In the genomic region with DNA sequence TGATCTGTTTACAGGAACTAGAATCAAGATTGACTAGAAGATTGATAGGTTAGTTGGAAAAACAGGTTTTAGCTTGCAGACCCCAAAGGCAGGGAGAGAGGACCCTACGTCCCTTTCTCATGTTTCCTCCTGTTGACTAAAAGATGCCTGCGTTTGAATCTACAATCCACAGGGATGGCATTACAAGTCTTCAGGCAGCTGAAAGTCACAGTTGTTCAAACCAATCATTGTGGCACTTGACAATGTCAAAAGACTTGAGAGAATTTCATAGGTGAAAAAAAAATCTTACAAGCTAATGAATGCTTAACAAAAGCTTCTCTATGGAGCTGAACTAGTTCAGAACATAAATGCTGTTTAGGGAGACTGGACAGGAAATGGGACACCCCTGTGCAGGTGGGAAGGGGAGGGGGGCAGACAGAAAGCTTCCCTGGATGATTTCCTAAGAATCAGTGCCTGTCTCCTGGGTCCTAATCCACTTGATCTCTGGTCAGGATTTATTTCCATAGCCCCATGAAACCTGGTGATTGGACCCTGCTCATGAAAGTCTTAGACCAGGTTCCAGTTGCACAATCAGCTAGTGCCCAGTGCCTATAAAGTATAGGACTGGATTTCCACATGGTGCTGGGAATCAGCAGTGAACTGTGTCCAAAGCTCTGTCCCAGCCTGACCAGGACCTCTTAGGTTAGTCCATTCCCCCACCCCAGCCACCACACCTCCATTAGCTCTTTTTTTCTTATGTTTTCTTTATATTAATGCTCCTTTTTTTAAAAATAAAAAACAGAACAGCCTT, we compare ENCODE assay signal across 24 cellular contexts.
DNase-seq lines count a peak whose midpoint lies in the region; ATAC-seq and TF ChIP-seq lines count a peak whose summit lies in the region.
"Had no signal": no experiment of that assay in that cellular context is flagged by ENCODE, and none has a peak within 500 bp of the region (broad histone marks: within the 10 kb centered on the region; RNA-seq: fewer than 3 reads in every experiment).

No MANE protein-coding gene starts in this region.

- intact Hi-C loops in psoas muscle (cut with DNase I): no loop called here
- intact Hi-C loops in dorsolateral prefrontal cortex (cut with DNase I): loop anchor here in 1 of 2 donors (5.0 kb wide), 1 partner anchor 39 kb away; no protein-coding TSS in a partner anchor

- ATAC-seq in left lobe of liver (peak; percentile 37), psoas muscle (peak; percentile 59 to 73 (median 66))
- ATAC-seq: Right ventricle myocardium inferior had no signal

- no peaks in the 10 kb centered on the region for H3K36me3 ChIP-seq in SJCRH30
- H3K36me3 ChIP-seq in psoas muscle (ENCODE audit: insufficient read depth in 1 of 2, low read depth in 1 of 2): no peaks in the 10 kb centered on the region
- H3K36me3 ChIP-seq: BLaER1 treated with 17β-estradiol and CSF1 and Interleukin-3, amounts not matched to agents 10 nM and 100 nM; MG63; Peyer's patch had no signal

- DNase-seq in DMS79 treated with DMSO at 0.1 percent for 48 hours (lab: John Stamatoyannopoulos, UW) (peak; percentile 10), DMS79 (lab: John Stamatoyannopoulos, UW) (no peak), SJCRH30 (peak; percentile 69 to 90), left lobe of liver (ENCODE audit: low spot score) (no peak), psoas muscle (no peak), dorsolateral prefrontal cortex (no peak), AG08395 (ENCODE audit: low spot score) (no peak), pons (ENCODE audit: low spot score) (no peak)
- DNase-seq: ACHN; Caco-2; CD4-positive, alpha-beta memory T cell; GDM1; Karpas-422; MG63; NCI-H1436; NCI-H187 treated with DMSO at 0.1 percent for 48 hours; NCI-H2107; NCI-H2227 treated with DMSO at 0.1 percent for 48 hours; NCI-H510A; NK-92 treated with Interleukin-12 subunit alpha and Interleukin-12 subunit beta, amount 100 ng/mL, for 24 hours; Peyer's patch had no signal

- WGBS in psoas muscle, 3 donors: 27 to 36% (median 35%) methylated on average over 2 of the region's 2 CpGs

- peaks cover 56% of the 10 kb centered on the region for H3K4me1 ChIP-seq in SJCRH30
- peaks cover 18% of the 10 kb centered on the region for H3K4me1 ChIP-seq in psoas muscle

- H3K27me3 ChIP-seq in SJCRH30 (no peaks in the 10 kb centered on the region), psoas muscle (ENCODE audit: insufficient read depth in 3 of 3, low read length in 2 of 3) (no peaks in the 10 kb centered on the region), dorsolateral prefrontal cortex (peaks cover 0 to 8% (median 0%) of the 10 kb centered on the region in 45 donors)
- H3K27me3 ChIP-seq: BLaER1 treated with 17β-estradiol and CSF1 and Interleukin-3, amounts not matched to agents 10 nM and 100 nM; Peyer's patch had no signal

- H3K27ac ChIP-seq in SJCRH30: peak overlapping the region; percentile 34; the same call in 1 of the 2 replicates
- peak overlapping the region; percentile 69 for H3K27ac ChIP-seq in psoas muscle
- no peak overlapping the region for H3K27ac ChIP-seq in dorsolateral prefrontal cortex
- H3K27ac ChIP-seq: 22Rv1; BLaER1 treated with 17β-estradiol and CSF1 and Interleukin-3, amounts not matched to agents 10 nM and 100 nM; Peyer's patch had no signal

- H3K4me3 ChIP-seq in SJCRH30: no peak overlapping the region
- no peak overlapping the region for H3K4me3 ChIP-seq in psoas muscle
- H3K4me3 ChIP-seq in dorsolateral prefrontal cortex: no peak overlapping the region
- H3K4me3 ChIP-seq: BLaER1 treated with 17β-estradiol and CSF1 and Interleukin-3, amounts not matched to agents 10 nM and 100 nM; MG63; Peyer's patch had no signal

- TF ChIP-seq CTCF in psoas muscle (IDR thresholded peaks at IDR 0.05): no peak
- TF ChIP-seq CTCF in dorsolateral prefrontal cortex (IDR thresholded peaks at IDR 0.05 in 54 of 56, conservative IDR thresholded peaks at IDR 0.05 in 2 of 56; ENCODE audit: low read depth in 1 of 56, partially characterized antibody in 56 of 56): no peak

- no peaks in the 10 kb centered on the region for H3K9me3 ChIP-seq in SJCRH30 (replicated peaks)
- no peaks in the 10 kb centered on the region for H3K9me3 ChIP-seq in psoas muscle
- H3K9me3 ChIP-seq: BLaER1 treated with 17β-estradiol and CSF1 and Interleukin-3, amounts not matched to agents 10 nM and 100 nM; Caco-2; MG63; Peyer's patch had no signal

Comparison
In these comparisons a context has a peak if more than half of its experiments do, and no peak if none do; other contexts are left out.
1. DNase-seq: peak in DMS79 treated with DMSO at 0.1 percent for 48 hours (single experiment) and SJCRH30 (2 of 2); none in DMS79 (single experiment), left lobe of liver (single experiment), psoas muscle (0 of 2), dorsolateral prefrontal cortex (0 of 10), AG08395 (single experiment) and pons (single experiment).
2. H3K27ac ChIP-seq: peak in SJCRH30 (single experiment) and psoas muscle (single experiment); none in dorsolateral prefrontal cortex (0 of 59).